Comparison of ENCODE assay signal across 14 cellular contexts in the genomic region with DNA sequence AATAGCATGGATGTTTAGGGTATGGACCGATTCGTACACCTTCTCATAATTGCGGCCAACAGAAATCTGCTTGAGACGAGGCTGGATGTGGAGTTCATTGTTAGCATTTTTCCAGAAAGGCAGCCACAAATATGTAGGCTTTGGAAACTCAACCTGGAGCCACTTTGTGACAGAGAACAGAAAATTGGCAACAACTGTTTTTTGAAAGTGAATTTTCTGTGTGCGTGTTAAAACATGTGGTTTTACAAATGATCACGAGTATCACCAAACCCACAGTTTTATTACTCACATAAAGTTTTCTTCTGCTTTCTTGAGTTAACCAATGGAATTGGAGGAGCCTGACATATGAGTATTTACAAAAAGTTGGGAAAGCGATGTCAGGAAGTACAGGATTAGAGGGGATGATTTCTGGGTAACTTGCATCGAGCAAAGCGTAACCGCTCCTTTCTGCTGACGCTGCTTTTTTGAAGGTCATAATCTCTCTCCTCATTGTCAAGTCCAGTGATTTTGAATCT.
A peak's percentile ranks its signal among the peaks of the same experiment; 100 is the strongest.
DNase-seq lines count a peak whose midpoint lies in the region; ATAC-seq, FAIRE-seq and TF ChIP-seq lines count a peak whose summit lies in the region.
"Had no signal": no experiment of that assay in that cellular context is flagged by ENCODE, and none has a peak within 500 bp of the region (broad histone marks: within the 10 kb centered on the region; RNA-seq: fewer than 3 reads in every experiment).

No MANE protein-coding gene starts in this region.

- intact Hi-C loops in mucosa of descending colon (cut with DNase I, micrococcal nuclease), result no loop called here

- peaks cover 3% of the 10 kb centered on the region for H3K9me3 ChIP-seq in mucosa of descending colon
- H3K9me3 ChIP-seq: BE2C had no signal

- CTCF ChIA-PET in GM10248 (lab: Yijun Ruan, JAX), result interaction anchor here (1.2 to 1.6 kb wide), 2 partner anchors 11 to 19 kb away, joined by 3 read pairs; no protein-coding TSS in a partner anchor

- H3K36me3 ChIP-seq in mucosa of descending colon (ENCODE audit: low read depth), result no peaks in the 10 kb centered on the region
- H3K36me3 ChIP-seq: BE2C had no signal

- TF ChIP-seq POLR2A in GM12891 (IDR thresholded peaks at IDR 0.05; ENCODE audit: low read depth, low read length), result no peak

- H3K4me1 ChIP-seq in mucosa of descending colon (ENCODE audit: low read depth), result no peaks in the 10 kb centered on the region

- no peak for TF ChIP-seq CTCF in AG09319 (IDR thresholded peaks at IDR 0.05; ENCODE audit: low read depth, low read length)
- TF ChIP-seq CTCF in mucosa of descending colon (IDR thresholded peaks at IDR 0.05), result no peak
- no peak for TF ChIP-seq CTCF in GM10248 (IDR thresholded peaks at IDR 0.05; ENCODE audit: control extremely low read depth, extremely low read depth, low read depth, missing control alignments)

- ATAC-seq in mucosa of descending colon (peak; percentile 30), HG03457 (IDR thresholded peaks at IDR 0.05; ENCODE audit: unreplicated experiment) (no peak)

- POLR2A ChIA-PET in GM10248 (lab: Yijun Ruan, JAX), result no interaction called here

- FAIRE-seq in frontal cortex (lab: Jason Lieb, UNC) (no peak), GM12891 (lab: Jason Lieb, UNC) (no peak)
- FAIRE-seq: kidney had no signal

- H3K4me3 ChIP-seq in mucosa of descending colon, result no peak overlapping the region

- DNase-seq in AG09319 (ENCODE audit: extremely low read depth, low read depth), result peak; percentile 86
- peak; percentile 98 for DNase-seq in MV-4-11 (lab: John Stamatoyannopoulos, UW)
- DNase-seq in dedifferentiated amniotic fluid mesenchymal stem cell (ENCODE audit: extremely low spot score), result peak; percentile 81
- peak in 1 of 3 donors; percentile 13 for DNase-seq in mucosa of descending colon
- no peak for DNase-seq in GM10248 (ENCODE audit: extremely low spot score)
- no peak for DNase-seq in frontal cortex (ENCODE audit: low spot score in 2 of 2)
- DNase-seq in GM12891 (ENCODE audit: insufficient read length, low spot score), result no peak
- DNase-seq: activated CD8-positive, alpha-beta memory T cell treated with anti-CD3 and anti-CD28 coated beads, Interleukin-2, amount 50 U/mL, for 48 hours; BE2C; kidney; NCI-H1048; NCI-H345; RPMI8226 had no signal

TF ChIP-seq in GM12891, 5 proteins besides CTCF, POLR2A, EP300 and RAD21:
- TF ChIP-seq SPI1 (IDR thresholded peaks at IDR 0.05; ENCODE audit: low read depth, low read length) (no peak), PAX5 (IDR thresholded peaks at IDR 0.05; ENCODE audit: insufficient read depth, low read length, severe bottlenecking) (no peak), POLR2AphosphoS5 (IDR thresholded peaks at IDR 0.05; ENCODE audit: low read depth, low read length) (no peak), TAF1 (IDR thresholded peaks at IDR 0.05; ENCODE audit: low read depth, low read length) (no peak)

Comparison
In these comparisons a context has a peak if more than half of its experiments do, and no peak if none do; other contexts are left out.
1. DNase-seq: peak in AG09319 (single experiment), MV-4-11 (single experiment) and dedifferentiated amniotic fluid mesenchymal stem cell (single experiment); none in GM10248 (single experiment), frontal cortex (0 of 2) and GM12891 (single experiment).